In the genomic region with DNA sequence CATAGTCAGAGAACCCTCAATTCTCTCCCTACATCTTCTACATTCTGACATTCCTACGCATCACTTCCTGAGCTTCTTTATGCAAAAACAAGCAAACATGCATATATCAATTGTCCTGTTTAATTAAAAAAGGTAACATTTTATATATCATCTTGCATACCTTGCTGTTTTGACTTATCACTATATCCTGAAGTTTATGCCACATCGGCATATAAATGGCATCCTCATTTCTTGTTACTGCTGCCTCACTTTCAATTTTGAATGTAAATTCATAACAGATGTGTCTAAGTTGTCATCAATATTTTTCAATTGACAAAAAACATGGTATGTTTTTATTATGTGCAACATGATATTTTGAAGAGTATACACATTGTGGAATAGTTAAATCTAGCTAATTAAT, we compare ENCODE assay signal across 23 cellular contexts.
"Had no signal": no experiment of that assay in that cellular context is flagged by ENCODE, and none has a peak within 500 bp of the region (broad histone marks: within the 10 kb centered on the region; RNA-seq: fewer than 3 reads in every experiment).

No MANE protein-coding gene starts in this region.

- H3K36me3 ChIP-seq: esophagus muscularis mucosa, gastroesophageal sphincter, heart left ventricle, left lung, lower lobe of right lung had no signal

- H3K27me3 ChIP-seq: dorsolateral prefrontal cortex, esophagus muscularis mucosa, foreskin keratinocyte, gastroesophageal sphincter, heart left ventricle, hepatocyte, left lung had no signal

- ATAC-seq: foreskin keratinocyte, gastroesophageal sphincter, heart left ventricle, left colon, left lung, left ventricle myocardium superior, lower lobe of right lung, mucosa of descending colon had no signal

- H3K4me3 ChIP-seq: coronary artery, dorsolateral prefrontal cortex, esophagus muscularis mucosa, gastroesophageal sphincter, heart left ventricle, hepatocyte, left lung, lower lobe of right lung, mucosa of descending colon had no signal

- FAIRE-seq: endothelial cell of umbilical vein had no signal

- H3K79me2 ChIP-seq: hepatocyte had no signal

- DNase-seq: dermis blood vessel endothelial cell; dorsolateral prefrontal cortex; effector CD4-positive, alpha-beta T cell; effector memory CD4-positive, alpha-beta T cell; foreskin keratinocyte; heart left ventricle; hypothalamus; immature natural killer cell; islet precursor cell; kidney; kidney glomerular epithelial cell; left colon; left lung; left ventricle myocardium superior; lower lobe of right lung; mesenchymal stem cell; mucosa of descending colon; naive B cell had no signal

- H3K9me3 ChIP-seq: esophagus muscularis mucosa, gastroesophageal sphincter, heart left ventricle, lower lobe of right lung, mucosa of descending colon had no signal

- H3K4me1 ChIP-seq: esophagus muscularis mucosa, foreskin keratinocyte, gastroesophageal sphincter, heart left ventricle, left lung, lower lobe of right lung had no signal

- H2AFZ ChIP-seq: hepatocyte had no signal

- H3K27ac ChIP-seq: coronary artery, dorsolateral prefrontal cortex, esophagus muscularis mucosa, foreskin keratinocyte, gastroesophageal sphincter, heart left ventricle, hepatocyte, left lung, lower lobe of right lung had no signal

- H3K4me2 ChIP-seq: hepatocyte had no signal
